14 cellular contexts compared by ENCODE assay signal in the genomic region with DNA sequence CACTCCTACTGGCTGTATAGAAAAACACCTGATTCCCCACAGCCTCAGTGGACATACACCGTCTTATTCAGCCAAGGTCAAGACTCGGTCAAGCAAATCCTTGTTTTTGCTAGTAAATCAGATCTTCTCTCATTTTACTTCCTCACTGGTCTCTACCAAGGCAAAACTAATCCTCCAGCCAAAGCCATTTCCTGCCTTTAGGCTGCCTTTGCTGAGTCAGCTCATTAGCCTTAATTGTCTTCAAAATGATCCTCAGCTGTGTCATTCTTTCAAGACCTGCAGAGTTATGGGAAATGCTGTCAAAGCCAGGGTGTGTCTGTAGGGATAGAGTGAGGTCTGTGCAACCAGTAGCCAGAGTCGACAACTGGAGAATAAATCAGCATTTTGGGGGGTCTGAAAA.
DNase-seq lines count a peak whose midpoint lies in the region; ATAC-seq, FAIRE-seq and TF ChIP-seq lines count a peak whose summit lies in the region.
"Had no signal": no experiment of that assay in that cellular context is flagged by ENCODE, and none has a peak within 500 bp of the region (broad histone marks: within the 10 kb centered on the region; RNA-seq: fewer than 3 reads in every experiment).

No MANE protein-coding gene starts in this region.

- peaks cover 3 to 9% of the 10 kb centered on the region in 2 donors for H3K9me3 Mint-ChIP-seq in stimulated activated naive B cell treated with anti-CD40 and anti-IgM and Interleukin-4, amounts not matched to agents 10 μg/mL and 1 μg/mL and 100 μg/mL, for 72 hours
- H3K9me3 Mint-ChIP-seq: activated naive CD4-positive, alpha-beta T cell treated with anti-CD3 and anti-CD28 coated beads, Interleukin-2, amount 50 U/mL, for 24 hours had no signal

- H3K23ac ChIP-seq in mesenchymal stem cell (ENCODE audit: low read length in 2 of 2) = no peak overlapping the region

- peak; percentile 73 for DNase-seq in GM04504 (ENCODE audit: low read depth)
- DNase-seq in NCI-H82 (lab: John Stamatoyannopoulos, UW) = peak; percentile 77
- peak; percentile 71 for DNase-seq in bronchial epithelial cell (ENCODE audit: low read depth)
- peak; percentile 49 for DNase-seq in mesenchymal stem cell
- DNase-seq in stimulated activated naive B cell treated with anti-CD40 and anti-IgM and Interleukin-4, amounts not matched to agents 10 μg/mL and 1 μg/mL and 100 μg/mL, for 72 hours = no peak
- no peak for DNase-seq in Kasumi-1 (lab: John Stamatoyannopoulos, UW)
- DNase-seq: activated CD4-positive, alpha-beta T cell treated with anti-CD3 and anti-CD28 coated beads for 36 hours; CD4-positive, alpha-beta memory T cell; Peyer's patch had no signal

- H2AFZ ChIP-seq in mesenchymal stem cell (ENCODE audit: low read depth, low read length) = no peak overlapping the region

- H3K36me3 Mint-ChIP-seq in stimulated activated naive B cell treated with anti-CD40 and anti-IgM and Interleukin-4, amounts not matched to agents 10 μg/mL and 1 μg/mL and 100 μg/mL, for 72 hours = peaks cover 0 to 2% of the 10 kb centered on the region in 2 donors
- H3K36me3 Mint-ChIP-seq: activated naive CD4-positive, alpha-beta T cell treated with anti-CD3 and anti-CD28 coated beads, Interleukin-2, amount 50 U/mL, for 24 hours; CD4-positive, alpha-beta memory T cell had no signal

- H3K4ac ChIP-seq in mesenchymal stem cell (ENCODE audit: low read depth in 1 of 2, low read length in 2 of 2) = no peak overlapping the region

- H2BK5ac ChIP-seq in mesenchymal stem cell (ENCODE audit: low read depth, low read length, poor library complexity, severe bottlenecking) = no peak overlapping the region

- H3K27ac Mint-ChIP-seq in stimulated activated naive B cell treated with anti-CD40 and anti-IgM and Interleukin-4, amounts not matched to agents 10 μg/mL and 1 μg/mL and 100 μg/mL, for 72 hours = no peak overlapping the region
- H3K27ac Mint-ChIP-seq: activated CD4-positive, alpha-beta T cell treated with anti-CD3 and anti-CD28 coated beads for 36 hours; activated naive CD4-positive, alpha-beta T cell treated with anti-CD3 and anti-CD28 coated beads, Interleukin-2, amount 50 U/mL, for 24 hours had no signal

- ATAC-seq in GM18909 (IDR thresholded peaks at IDR 0.05; ENCODE audit: poor library complexity, unreplicated experiment) (no peak), HG02938 (IDR thresholded peaks at IDR 0.05; ENCODE audit: unreplicated experiment) (no peak)
- no peak for ATAC-seq in stimulated activated naive B cell treated with anti-CD40 and anti-IgM and Interleukin-4, amounts not matched to agents 10 μg/mL and 1 μg/mL and 100 μg/mL, for 72 hours (replicated peaks)
- ATAC-seq: activated CD4-positive, alpha-beta T cell treated with anti-CD3 and anti-CD28 coated beads for 36 hours had no signal

- H4K91ac ChIP-seq in mesenchymal stem cell (ENCODE audit: low read length) = no peak overlapping the region

- H3K36me3 ChIP-seq in bronchial epithelial cell (ENCODE audit: control insufficient read depth, insufficient read depth, low read length) (no peaks in the 10 kb centered on the region), mesenchymal stem cell (ENCODE audit: control insufficient read depth in 1 of 2, insufficient read depth in 2 of 2, low read depth in 1 of 2, low read length in 2 of 2) (no peaks in the 10 kb centered on the region)
- H3K36me3 ChIP-seq: Peyer's patch had no signal

- peaks cover 15 to 16% of the 10 kb centered on the region in 2 donors for H3K27me3 Mint-ChIP-seq in stimulated activated naive B cell treated with anti-CD40 and anti-IgM and Interleukin-4, amounts not matched to agents 10 μg/mL and 1 μg/mL and 100 μg/mL, for 72 hours
- H3K27me3 Mint-ChIP-seq: activated naive CD4-positive, alpha-beta T cell treated with anti-CD3 and anti-CD28 coated beads, Interleukin-2, amount 50 U/mL, for 24 hours had no signal

- H3K18ac ChIP-seq in mesenchymal stem cell (ENCODE audit: low read depth in 1 of 2, low read length in 2 of 2) = peak overlapping the region in 1 of 2 experiments; percentile 21

- no peak overlapping the region for H2BK12ac ChIP-seq in mesenchymal stem cell (ENCODE audit: low read length in 2 of 2)

- no peak for TF ChIP-seq CTCF in bronchial epithelial cell (IDR thresholded peaks at IDR 0.05; ENCODE audit: insufficient read depth, low read length, severe bottlenecking)

- peaks cover 5 to 6% of the 10 kb centered on the region in 2 donors for H3K4me1 Mint-ChIP-seq in stimulated activated naive B cell treated with anti-CD40 and anti-IgM and Interleukin-4, amounts not matched to agents 10 μg/mL and 1 μg/mL and 100 μg/mL, for 72 hours
- H3K4me1 Mint-ChIP-seq: activated naive CD4-positive, alpha-beta T cell treated with anti-CD3 and anti-CD28 coated beads, Interleukin-2, amount 50 U/mL, for 24 hours had no signal

- no peak overlapping the region for H3K4me3 Mint-ChIP-seq in stimulated activated naive B cell treated with anti-CD40 and anti-IgM and Interleukin-4, amounts not matched to agents 10 μg/mL and 1 μg/mL and 100 μg/mL, for 72 hours
- H3K4me3 Mint-ChIP-seq: activated CD4-positive, alpha-beta T cell treated with anti-CD3 and anti-CD28 coated beads for 36 hours; activated naive CD4-positive, alpha-beta T cell treated with anti-CD3 and anti-CD28 coated beads, Interleukin-2, amount 50 U/mL, for 24 hours; CD4-positive, alpha-beta memory T cell had no signal

- H3K14ac ChIP-seq in mesenchymal stem cell (ENCODE audit: low read length in 2 of 2) = no peak overlapping the region

- peaks cover 2% of the 10 kb centered on the region for H3K4me1 ChIP-seq in mesenchymal stem cell (ENCODE audit: control insufficient read depth, insufficient read depth, low read depth, low read length)
- H3K4me1 ChIP-seq: Peyer's patch had no signal

- H2AK5ac ChIP-seq in mesenchymal stem cell (ENCODE audit: low read length, severe bottlenecking) = no peak overlapping the region

- H3K27ac ChIP-seq in mesenchymal stem cell (ENCODE audit: low read length, poor library complexity, severe bottlenecking) = no peak overlapping the region
- H3K27ac ChIP-seq: Peyer's patch had no signal

- no peak overlapping the region for H4K8ac ChIP-seq in mesenchymal stem cell (ENCODE audit: low read length)

- H3K27me3 ChIP-seq in bronchial epithelial cell (ENCODE audit: control insufficient read depth, insufficient read depth, low read length) = no peaks in the 10 kb centered on the region
- H3K27me3 ChIP-seq in mesenchymal stem cell (ENCODE audit: control insufficient read depth in 1 of 2, insufficient read depth in 1 of 2, low read length in 2 of 2) = peaks cover 0 to 5% of the 10 kb centered on the region in 2 experiments
- H3K27me3 ChIP-seq: Peyer's patch had no signal

- no peak for FAIRE-seq in bronchial epithelial cell (lab: Jason Lieb, UNC)

- no peaks in the 10 kb centered on the region for H3K79me1 ChIP-seq in mesenchymal stem cell (replicated peaks; ENCODE audit: low read length, poor library complexity, severe bottlenecking)

- H3K9ac ChIP-seq in mesenchymal stem cell (ENCODE audit: low read length) = no peak overlapping the region

- 25% methylated on average over 3 of the region's 3 CpGs for WGBS in mesenchymal stem cell

- H3K4me3 ChIP-seq in bronchial epithelial cell (ENCODE audit: low read depth, low read length) (no peak overlapping the region), mesenchymal stem cell (ENCODE audit: insufficient read depth in 1 of 2, low read depth in 1 of 2, low read length in 2 of 2) (no peak overlapping the region)
- H3K4me3 ChIP-seq: lung, Peyer's patch, skin epidermis had no signal

- no peak overlapping the region for H2BK15ac ChIP-seq in mesenchymal stem cell (ENCODE audit: low read depth, poor library complexity, severe bottlenecking)

- no peak overlapping the region for H3K4me2 ChIP-seq in mesenchymal stem cell (ENCODE audit: low read length, poor library complexity, severe bottlenecking)

- no peaks in the 10 kb centered on the region for H3K9me3 ChIP-seq in mesenchymal stem cell (ENCODE audit: control insufficient read depth, low read length)
- H3K9me3 ChIP-seq: Peyer's patch had no signal

- no peak overlapping the region for H2BK120ac ChIP-seq in mesenchymal stem cell (ENCODE audit: low read depth, low read length)

Comparison
In these comparisons a context has a peak if more than half of its experiments do, and no peak if none do; other contexts are left out.
1. DNase-seq: peak in GM04504 (single experiment), NCI-H82 (single experiment), bronchial epithelial cell (single experiment) and mesenchymal stem cell (single experiment); none in stimulated activated naive B cell treated with anti-CD40 and anti-IgM and Interleukin-4, amounts not matched to agents 10 μg/mL and 1 μg/mL and 100 μg/mL, for 72 hours (single experiment) and Kasumi-1 (0 of 2).